Comparison of ENCODE assay signal across 2 cellular contexts in the genomic region with DNA sequence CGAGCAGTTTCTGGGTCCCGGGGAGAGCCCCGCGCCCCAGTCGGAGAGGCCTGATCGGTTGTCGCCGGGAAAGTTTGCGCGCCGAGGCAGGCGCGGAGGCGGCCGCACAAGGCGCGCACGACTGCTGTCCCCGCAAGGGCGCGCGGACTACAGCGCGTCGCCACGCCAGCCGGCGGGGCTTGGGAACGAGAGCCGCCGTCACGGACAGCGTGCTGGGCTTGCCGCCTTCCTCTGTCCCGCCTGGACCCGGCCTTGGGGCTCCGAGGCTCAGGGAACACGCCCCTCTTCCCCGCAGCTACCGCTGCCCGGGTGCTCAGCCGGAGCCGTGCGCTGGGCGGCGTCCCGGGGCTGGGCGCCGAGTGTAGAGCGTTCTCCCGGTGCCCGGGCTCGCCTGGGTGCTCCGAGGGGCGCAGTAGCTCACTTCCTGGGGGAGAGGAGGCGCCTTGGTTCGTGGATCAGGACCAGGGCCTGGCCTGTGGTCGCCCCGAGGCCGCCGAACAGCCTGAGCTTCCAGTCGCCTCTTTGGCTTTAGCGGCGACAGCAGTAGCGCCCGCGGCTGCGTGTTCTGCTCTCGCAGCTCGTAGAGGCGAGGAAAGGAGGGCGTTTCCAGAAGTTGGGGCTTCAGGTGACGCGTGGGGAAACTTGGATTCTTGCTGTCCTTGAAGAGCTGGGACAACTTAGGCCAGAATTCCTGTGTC.
TF ChIP-seq lines count a peak whose summit lies in the region.

No MANE protein-coding gene starts in this region.

TF ChIP-seq in GM23338, 12 proteins besides CTCF, POLR2A, EP300 and RAD21 (continued from another document):
- TF ChIP-seq ZNF462 (CRISPR knock-in tag; IDR thresholded peaks at IDR 0.05) (no peak), ZNF114 (CRISPR knock-in tag; IDR thresholded peaks at IDR 0.05) (no peak), NANOG (IDR thresholded peaks at IDR 0.05; ENCODE audit: borderline replicate concordance) (no peak), CREB1 (CRISPR knock-in tag; IDR thresholded peaks at IDR 0.05; ENCODE audit: low read depth) (no peak), STAT1 (IDR thresholded peaks at IDR 0.05; ENCODE audit: unreplicated experiment) (no peak), REST (IDR thresholded peaks at IDR 0.05; ENCODE audit: unreplicated experiment) (no peak), ZNF331 (CRISPR knock-in tag; IDR thresholded peaks at IDR 0.05; ENCODE audit: low read depth) (no peak), POLR2AphosphoS5 (IDR thresholded peaks at IDR 0.05; ENCODE audit: low read depth) (no peak), JUNB (IDR thresholded peaks at IDR 0.05; ENCODE audit: unreplicated experiment) (no peak)
TF ChIP-seq in GM23338: peak in this region for 0.

TF ChIP-seq in SK-N-SH, 30 proteins besides CTCF, POLR2A, EP300 and RAD21 (continued from another document):
- TF ChIP-seq RCOR1 (IDR thresholded peaks at IDR 0.05; ENCODE audit: low read length) (no peak), MXI1 (IDR thresholded peaks at IDR 0.05; ENCODE audit: low read depth, low read length) (peak; percentile 46; the same call in 1 of the 2 replicates), FOXJ3 (CRISPR knock-in tag; IDR thresholded peaks at IDR 0.05) (no peak)
- TF ChIP-seq, protein P1, sequence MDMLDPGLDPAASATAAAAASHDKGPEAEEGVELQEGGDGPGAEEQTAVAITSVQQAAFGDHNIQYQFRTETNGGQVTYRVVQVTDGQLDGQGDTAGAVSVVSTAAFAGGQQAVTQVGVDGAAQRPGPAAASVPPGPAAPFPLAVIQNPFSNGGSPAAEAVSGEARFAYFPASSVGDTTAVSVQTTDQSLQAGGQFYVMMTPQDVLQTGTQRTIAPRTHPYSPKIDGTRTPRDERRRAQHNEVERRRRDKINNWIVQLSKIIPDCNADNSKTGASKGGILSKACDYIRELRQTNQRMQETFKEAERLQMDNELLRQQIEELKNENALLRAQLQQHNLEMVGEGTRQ (IDR thresholded peaks at IDR 0.05; ENCODE audit: borderline replicate concordance, low read depth, low read length), result no peak
